Comparison of ENCODE assay signal across 27 cellular contexts in the genomic region with DNA sequence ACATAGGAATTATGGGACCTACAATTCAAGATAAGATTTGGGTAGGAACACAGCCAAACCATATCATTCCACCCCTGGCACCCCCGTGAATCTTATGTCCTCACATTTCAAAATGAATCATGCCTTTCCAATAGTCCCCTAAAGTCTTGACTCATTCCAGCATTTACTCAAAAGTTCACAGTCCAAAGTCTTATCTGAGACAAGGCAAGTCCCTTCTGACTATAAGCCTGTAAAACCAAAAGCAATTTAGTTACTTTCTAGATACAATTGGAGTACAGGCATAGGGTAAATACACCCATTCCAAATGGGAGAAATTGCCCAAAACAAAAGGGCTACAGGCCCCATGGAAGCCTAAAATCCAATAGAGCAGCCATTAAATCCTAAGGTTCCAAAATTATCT.
"Had no signal": no experiment of that assay in that cellular context is flagged by ENCODE, and none has a peak within 500 bp of the region (broad histone marks: within the 10 kb centered on the region; RNA-seq: fewer than 3 reads in every experiment).

No MANE protein-coding gene starts in this region.

- H3K9me3 ChIP-seq: adrenal gland, body of pancreas had no signal

- H3K4me1 ChIP-seq: adrenal gland, body of pancreas, breast epithelium had no signal

- H3K27ac ChIP-seq: adrenal gland, body of pancreas, brain microvascular endothelial cell, breast epithelium, VCaP had no signal

- H3K36me3 ChIP-seq: adrenal gland, brain microvascular endothelial cell, breast epithelium had no signal

- ATAC-seq: activated CD8-positive, alpha-beta T cell treated with anti-CD3 and anti-CD28 coated beads for 36 hours; body of pancreas had no signal

- H3K27me3 ChIP-seq: adrenal gland, body of pancreas, brain microvascular endothelial cell, breast epithelium had no signal

- H3K4me3 ChIP-seq: adrenal gland, body of pancreas, breast epithelium had no signal

- DNase-seq: activated B cell treated with CpG ODN at 0.5 μM for 24 hours; activated CD4-positive, alpha-beta memory T cell treated with anti-CD3 and anti-CD28 coated beads for 36 hours; activated CD4-positive, alpha-beta T cell treated with anti-CD3 and anti-CD28 coated beads for 4 hours; activated CD4-positive, alpha-beta T cell treated with anti-CD3 and anti-CD28 coated beads, Interleukin-2, amount 10 ng/mL, durations not matched to agents 24 days and 14 days; activated CD4-positive, alpha-beta T cell treated with anti-CD3 and anti-CD28 coated beads, Interleukin-2, amount 50 U/mL, for 1 hour; activated CD4-positive, alpha-beta T cell treated with anti-CD3 and anti-CD28 coated beads, Interleukin-2, amount 50 U/mL, for 4 hours; activated CD4-positive, CD25-positive, alpha-beta regulatory T cell treated with anti-CD3 and anti-CD28 coated beads, Interleukin-2, amount 50 U/mL, for 72 hours; activated CD8-positive, alpha-beta memory T cell treated with anti-CD3 and anti-CD28 coated beads, Interleukin-2, amount 50 U/mL, for 4 hours; activated CD8-positive, alpha-beta T cell treated with anti-CD3 and anti-CD28 coated beads for 36 hours; activated effector memory CD4-positive, alpha-beta T cell treated with Interleukin-2 at 50 U/mL for 16 hours; activated gamma-delta T cell; activated naive CD4-positive, alpha-beta T cell treated with anti-CD3 and anti-CD28 coated beads, Interleukin-2, amount 10 ng/mL, durations not matched to agents 7 days and 5 days; activated naive CD4-positive, alpha-beta T cell treated with Interleukin-2 at 50 U/mL for 16 hours; activated T-cell treated with anti-CD3 and anti-CD28 coated beads, Interleukin-2, amount 50 U/mL, for 24 hours; activated T-cell treated with anti-CD3 and anti-CD28 coated beads, Interleukin-2, amount 50 U/mL, for 48 hours; adrenal gland; amniotic stem cell; aorta; body of pancreas; brain microvascular endothelial cell; central memory CD4-positive, alpha-beta T cell; SW 1271; T-helper 1 cell; T-helper 2 cell; T-helper 9 cell had no signal
